ENCODE assay signal across 11 cellular contexts in genomic region chr5:154654484-154655375, GRCh38.
DNase-seq lines count a peak whose midpoint lies in the region; ATAC-seq and TF ChIP-seq lines count a peak whose summit lies in the region.
"Had no signal": no experiment of that assay in that cellular context is flagged by ENCODE, and none has a peak within 500 bp of the region (broad histone marks: within the 10 kb centered on the region; RNA-seq: fewer than 3 reads in every experiment).

No MANE protein-coding gene starts in this region.

- H3K4me3 Mint-ChIP-seq in naive thymus-derived CD8-positive, alpha-beta T cell, result peak overlapping the region in 9 of 10 donors; percentile 14 to 62 (median 41)
- H3K4me3 Mint-ChIP-seq: central memory CD8-positive, alpha-beta T cell had no signal

- H3K27ac Mint-ChIP-seq in naive thymus-derived CD8-positive, alpha-beta T cell, result peak overlapping the region in 7 of 10 donors; percentile 16 to 82 (median 71)

- H3K4me3 ChIP-seq in endocrine pancreas (ENCODE audit: control insufficient read depth, insufficient read depth, low read length) (peak overlapping the region; percentile 47), foreskin fibroblast (ENCODE audit: low read depth in 1 of 2, low read length in 2 of 2) (no peak overlapping the region)

- in situ Hi-C loops in KBM-7 (cut with MboI; ENCODE audit: low pct_unique_long_range_greater_than_20kb, low sequenced_read_pairs), result loop anchor here (25.0 kb wide), 1 partner anchor 158 kb away; no protein-coding TSS in a partner anchor

- TF ChIP-seq CTCF in foreskin fibroblast (IDR thresholded peaks at IDR 0.05; ENCODE audit: low read depth, low read length), result no peak

- no peaks in the 10 kb centered on the region for H3K27me3 ChIP-seq in endocrine pancreas (ENCODE audit: control insufficient read depth, insufficient read depth, low read length)

- POLR2A ChIA-PET in naive thymus-derived CD8-positive, alpha-beta T cell (lab: Charles Lee), result interaction anchor here (0.6 kb wide), 1 partner anchor 202 kb away, joined by 3 read pairs; no protein-coding TSS in a partner anchor

- H3K36me3 ChIP-seq in endocrine pancreas (ENCODE audit: control insufficient read depth, insufficient read depth, low read length), result no peaks in the 10 kb centered on the region

- H3K4me1 Mint-ChIP-seq in naive thymus-derived CD8-positive, alpha-beta T cell, result peaks cover 5 to 16% (median 13%) of the 10 kb centered on the region in 4 donors
- H3K4me1 Mint-ChIP-seq: central memory CD8-positive, alpha-beta T cell had no signal

- no peaks in the 10 kb centered on the region for H3K36me3 Mint-ChIP-seq in naive thymus-derived CD8-positive, alpha-beta T cell

- DNase-seq in AG08395 (ENCODE audit: low spot score), result peak; percentile 21
- DNase-seq in KBM-7, result peak; percentile 78
- peak in 1 of 10 donors; percentile 2 for DNase-seq in naive thymus-derived CD8-positive, alpha-beta T cell
- DNase-seq in SIG-M5 treated with dmso at 0.1 percent for 504 hours (lab: John Stamatoyannopoulos, UW; ENCODE audit: unreplicated experiment), result no peak
- DNase-seq in foreskin fibroblast, result no peak
- DNase-seq: DMS79 treated with DMSO at 0.1 percent for 48 hours had no signal

- ATAC-seq in naive thymus-derived CD8-positive, alpha-beta T cell, result no peak
- no peak for ATAC-seq in HG03139 (IDR thresholded peaks at IDR 0.05; ENCODE audit: unreplicated experiment)
- no peak for ATAC-seq in HG03432 (IDR thresholded peaks at IDR 0.05; ENCODE audit: unreplicated experiment)
- ATAC-seq: activated CD4-positive, CD25-positive, alpha-beta regulatory T cell treated with anti-CD3 and anti-CD28 coated beads, Interleukin-2, amount 50 U/mL, for 24 hours had no signal

- H3K27me3 Mint-ChIP-seq in naive thymus-derived CD8-positive, alpha-beta T cell, result no peaks in the 10 kb centered on the region
- H3K27me3 Mint-ChIP-seq: central memory CD8-positive, alpha-beta T cell had no signal

- no peaks in the 10 kb centered on the region for H3K4me1 ChIP-seq in endocrine pancreas (ENCODE audit: control insufficient read depth, insufficient read depth, low read length)

- H3K9ac ChIP-seq in endocrine pancreas (ENCODE audit: control insufficient read depth, insufficient read depth, low read length), result peak overlapping the region; percentile 30

- no peaks in the 10 kb centered on the region for H3K9me3 Mint-ChIP-seq in naive thymus-derived CD8-positive, alpha-beta T cell
- H3K9me3 Mint-ChIP-seq: central memory CD8-positive, alpha-beta T cell had no signal

- H3K9me3 ChIP-seq in endocrine pancreas (ENCODE audit: control insufficient read depth, low read length), result no peaks in the 10 kb centered on the region

Comparison
In these comparisons a context has a peak if more than half of its experiments do, and no peak if none do; other contexts are left out.
1. DNase-seq: peak in AG08395 (single experiment) and KBM-7 (single experiment); none in SIG-M5 treated with dmso at 0.1 percent for 504 hours (single experiment) and foreskin fibroblast (0 of 2).